11 cellular contexts compared by ENCODE assay signal in genomic region chr9:93951655-93952118, GRCh38. TPM values are rescaled to one million over a fixed set of nuclear protein-coding genes. Genes with fewer than 3 reads are reported as not detected.
A peak's percentile ranks its signal among the peaks of the same experiment; 100 is the strongest.
DNase-seq lines count a peak whose midpoint lies in the region; ATAC-seq and TF ChIP-seq lines count a peak whose summit lies in the region.
"Had no signal": no experiment of that assay in that cellular context is flagged by ENCODE, and none has a peak within 500 bp of the region (broad histone marks: within the 10 kb centered on the region; RNA-seq: fewer than 3 reads in every experiment).

No MANE protein-coding gene starts in this region.

- H3K9me3 ChIP-seq in CD8-positive, alpha-beta memory T cell (ENCODE audit: low read length), result no peaks in the 10 kb centered on the region
- H3K9me3 ChIP-seq in T-helper 17 cell (ENCODE audit: control insufficient read depth, low read length, poor library complexity, severe bottlenecking) (no peaks in the 10 kb centered on the region), iPS-15b (ENCODE audit: control insufficient read depth, insufficient read depth, low read length) (no peaks in the 10 kb centered on the region), gastrocnemius medialis (no peaks in the 10 kb centered on the region)

- H3K36me3 Mint-ChIP-seq in CD8-positive, alpha-beta memory T cell, result no peaks in the 10 kb centered on the region
- peaks cover 5% of the 10 kb centered on the region for H3K36me3 Mint-ChIP-seq in T-helper 17 cell (ENCODE audit: low read depth)

- in situ Hi-C loops in gastrocnemius medialis (cut with MboI; ENCODE audit: low sequenced_read_pairs in 4 of 4), result loop anchor here in 2 of 4 donors (25.0 kb wide), 1 partner anchor 789 kb away; no protein-coding TSS in a partner anchor

- ATAC-seq in T-helper 17 cell (peak; percentile 43), gastrocnemius medialis (no peak), GM19452 (IDR thresholded peaks at IDR 0.05; ENCODE audit: unreplicated experiment) (no peak)

- peak overlapping the region; percentile 20 to 80 (median 66) for H3K4me3 Mint-ChIP-seq in CD8-positive, alpha-beta memory T cell
- peak overlapping the region; percentile 87 for H3K4me3 Mint-ChIP-seq in T-helper 17 cell

- H3K4me1 ChIP-seq in CD8-positive, alpha-beta memory T cell (ENCODE audit: insufficient read depth, low read length), result peaks cover 28% of the 10 kb centered on the region
- H3K4me1 ChIP-seq in iPS-15b (ENCODE audit: control insufficient read depth, insufficient read depth, low read length), result peaks cover 15% of the 10 kb centered on the region
- peaks cover 23 to 26% of the 10 kb centered on the region in 2 donors for H3K4me1 ChIP-seq in gastrocnemius medialis

- H3K27me3 Mint-ChIP-seq in CD8-positive, alpha-beta memory T cell, result peaks cover 62 to 66% of the 10 kb centered on the region in 2 donors
- peaks cover 75% of the 10 kb centered on the region for H3K27me3 Mint-ChIP-seq in T-helper 17 cell

- TF ChIP-seq CTCF in gastrocnemius medialis (IDR thresholded peaks at IDR 0.05 in 4 of 5, conservative IDR thresholded peaks at IDR 0.05 in 1 of 5), result no peak

- H3K27ac ChIP-seq in CD8-positive, alpha-beta memory T cell (ENCODE audit: low read depth, low read length), result no peak overlapping the region
- no peak overlapping the region for H3K27ac ChIP-seq in gastrocnemius medialis

- intact Hi-C loops in gastrocnemius medialis (cut with DNase I; ENCODE audit: low total_unique reads), result no loop called here

- no peak for DNase-seq in CD8-positive, alpha-beta memory T cell
- no peak for DNase-seq in T-helper 17 cell
- no peak for DNase-seq in gastrocnemius medialis
- DNase-seq in AG20443 (ENCODE audit: low spot score), result no peak
- no peak for DNase-seq in T1000 (lab: John Stamatoyannopoulos, UW)
- no peak for DNase-seq in inferior parietal cortex (ENCODE audit: extremely low spot score)
- DNase-seq: DMS 273 treated with DMSO at 0.1 percent for 48 hours, HCEC 1CT had no signal

- TF ChIP-seq POLR2A in gastrocnemius medialis (IDR thresholded peaks at IDR 0.05), result no peak

- peaks cover 65% of the 10 kb centered on the region for H3K27me3 ChIP-seq in CD8-positive, alpha-beta memory T cell (ENCODE audit: insufficient read depth, low read length, poor library complexity, severe bottlenecking)
- peaks cover 95% of the 10 kb centered on the region for H3K27me3 ChIP-seq in iPS-15b (ENCODE audit: control insufficient read depth, insufficient read depth, low read length)
- peaks cover 88 to 95% (median 94%) of the 10 kb centered on the region in 3 donors for H3K27me3 ChIP-seq in gastrocnemius medialis

- no peak overlapping the region for H3K9ac ChIP-seq in iPS-15b (ENCODE audit: low read depth, low read length)

- no peak overlapping the region for H3K4me3 ChIP-seq in CD8-positive, alpha-beta memory T cell (ENCODE audit: low read length)
- H3K4me3 ChIP-seq in iPS-15b (ENCODE audit: low read depth, low read length) (peak overlapping the region; percentile 32), gastrocnemius medialis (peak overlapping the region; percentile 49 to 81 (median 54))

- CTCF ChIA-PET in CD8-positive, alpha-beta memory T cell (lab: Charles Lee), result interaction anchor here (4.0 kb wide), 1 partner anchor 11 kb away, joined by 16 read pairs; no protein-coding TSS in a partner anchor

- H3K9me3 Mint-ChIP-seq in CD8-positive, alpha-beta memory T cell, result peaks cover 0 to 2% (median 0%) of the 10 kb centered on the region in 5 donors

- H3K36me3 ChIP-seq in CD8-positive, alpha-beta memory T cell (ENCODE audit: insufficient read depth, low read length), result no peaks in the 10 kb centered on the region
- no peaks in the 10 kb centered on the region for H3K36me3 ChIP-seq in iPS-15b (ENCODE audit: control insufficient read depth, insufficient read depth, low read length)
- no peaks in the 10 kb centered on the region for H3K36me3 ChIP-seq in gastrocnemius medialis

- no peak overlapping the region for H3K27ac Mint-ChIP-seq in CD8-positive, alpha-beta memory T cell
- H3K27ac Mint-ChIP-seq in T-helper 17 cell, result no peak overlapping the region

- H3K4me1 Mint-ChIP-seq in CD8-positive, alpha-beta memory T cell, result peaks cover 34 to 55% (median 42%) of the 10 kb centered on the region in 3 donors
- H3K4me1 Mint-ChIP-seq in T-helper 17 cell, result peaks cover 32% of the 10 kb centered on the region

- POLR2A ChIA-PET in CD8-positive, alpha-beta memory T cell (lab: Charles Lee), result no interaction called here

RNA-seq across cellular contexts. Expression of gene BARX1, which starts 3.5 kb away (rescaled TPM):
- total RNA-seq in CD8-positive, alpha-beta memory T cell, result not detected
- not detected for polyA plus RNA-seq in CD8-positive, alpha-beta memory T cell
- total RNA-seq in T-helper 17 cell, result not detected
- total RNA-seq in gastrocnemius medialis, result not detected
- total RNA-seq: temporal lobe had no signal
